8 cellular contexts compared by ENCODE assay signal in the genomic region with DNA sequence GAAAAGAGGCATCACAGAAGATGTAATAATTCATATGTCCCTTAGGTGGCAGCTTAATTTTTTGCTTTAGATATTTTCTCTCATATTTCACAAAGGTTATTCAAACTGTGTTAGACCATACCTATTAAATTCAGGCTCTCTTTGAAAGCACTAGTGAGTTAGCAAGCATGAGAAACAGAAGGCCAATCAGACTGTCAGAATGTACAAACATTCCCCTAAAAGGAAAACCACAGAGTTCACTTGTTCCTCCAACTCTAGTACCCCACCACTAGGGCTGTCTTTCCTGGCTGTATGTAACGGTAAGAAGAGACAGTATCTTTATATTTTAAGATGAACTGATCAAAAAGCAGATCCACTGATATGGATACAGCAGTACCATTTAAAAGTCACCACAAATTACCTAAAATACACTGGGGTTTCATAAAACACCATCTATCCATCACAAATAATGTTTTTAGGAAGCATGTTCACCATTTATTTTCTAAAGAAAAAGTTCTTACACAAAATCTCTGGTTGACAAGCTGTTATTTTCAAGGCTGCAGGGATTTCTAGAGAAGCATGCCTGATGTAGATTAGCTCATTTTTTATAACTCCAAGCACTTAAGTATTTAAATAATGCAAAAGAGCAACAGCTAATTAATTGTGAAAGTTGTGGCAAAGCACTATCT. TPM values are rescaled to one million over a fixed set of nuclear protein-coding genes. Genes with fewer than 3 reads are reported as not detected.
DNase-seq lines count a peak whose midpoint lies in the region; ATAC-seq and TF ChIP-seq lines count a peak whose summit lies in the region.

No MANE protein-coding gene starts in this region.

- H3K4me1 ChIP-seq in heart right ventricle (peaks cover 3 to 67% (median 60%) of the 10 kb centered on the region in 9 donors), SK-N-SH (ENCODE audit: control insufficient read depth in 1 of 2, insufficient read depth in 2 of 2, low read depth in 1 of 2, low read length in 1 of 2) (peaks cover 15 to 32% of the 10 kb centered on the region in 2 experiments; a peak in 3 of 4 replicates), mucosa of stomach (ENCODE audit: control insufficient read depth, insufficient read depth, low read length) (peaks cover 7% of the 10 kb centered on the region)

- peaks cover 46% of the 10 kb centered on the region for H4K20me1 ChIP-seq in SK-N-SH (ENCODE audit: insufficient read depth)

- H3K4me3 ChIP-seq in heart right ventricle (peak overlapping the region; percentile 67 to 92 (median 86)), SK-N-SH (ENCODE audit: low read depth in 2 of 2, low read length in 1 of 2) (peak overlapping the region; percentile 85 to 92), mucosa of stomach (ENCODE audit: low read length) (peak overlapping the region; percentile 1)

- DNase-seq in heart right ventricle (no peak), left ventricle myocardium superior (no peak), KG1 (lab: John Stamatoyannopoulos, UW) (peak; percentile 74), SK-N-SH (peak; percentile 46), activated gamma-delta T cell treated with Interleukin-2 at 50 U/mL for 16 hours (no peak)
- peak; percentile 27 for DNase-seq in effector CD4-positive, alpha-beta T cell

- ATAC-seq in heart right ventricle (no peak), left ventricle myocardium superior (no peak), GM21619 (IDR thresholded peaks at IDR 0.05; ENCODE audit: unreplicated experiment) (peak; percentile 42)

- H3K79me2 ChIP-seq in SK-N-SH (ENCODE audit: insufficient read depth) = peaks cover 84% of the 10 kb centered on the region

- TF ChIP-seq EP300 in SK-N-SH (IDR thresholded peaks at IDR 0.05; ENCODE audit: borderline replicate concordance in 1 of 2, low read depth in 1 of 2, low read length in 1 of 2) = no peak

- 0 to 3% methylated on average over 1 of the region's 1 CpG for WGBS in heart right ventricle, 2 donors
- 0% methylated on average over 1 of the region's 1 CpG for WGBS in SK-N-SH (ENCODE audit: low lambda C conversion rate)

- no peak for TF ChIP-seq RAD21 in SK-N-SH (IDR thresholded peaks at IDR 0.05; ENCODE audit: low read length)

- peak overlapping the region; percentile 91 for H3K9ac ChIP-seq in SK-N-SH
- H3K9ac ChIP-seq in mucosa of stomach (ENCODE audit: low read length) = peak overlapping the region; percentile 90

- no peak overlapping the region for H2AFZ ChIP-seq in SK-N-SH (ENCODE audit: low read depth)

- H3F3A ChIP-seq in SK-N-SH (replicated peaks; ENCODE audit: insufficient read depth) = peaks cover 29% of the 10 kb centered on the region

- POLR2A ChIA-PET in SK-N-SH (lab: Yijun Ruan, JAX) = no interaction called here

- H3K27ac ChIP-seq in heart right ventricle (peak overlapping the region in 9 of 10 donors; percentile 92 to 98 (median 94)), SK-N-SH (ENCODE audit: low read depth in 2 of 2, low read length in 1 of 2) (peak overlapping the region; percentile 82 to 94)

- H3K27me3 ChIP-seq in heart right ventricle (no peaks in the 10 kb centered on the region), SK-N-SH (ENCODE audit: insufficient read depth) (no peaks in the 10 kb centered on the region), mucosa of stomach (ENCODE audit: control insufficient read depth, insufficient read depth, low read length) (no peaks in the 10 kb centered on the region)

- H3K9me3 ChIP-seq in heart right ventricle (no peaks in the 10 kb centered on the region), SK-N-SH (no peaks in the 10 kb centered on the region), mucosa of stomach (ENCODE audit: control insufficient read depth, low read length) (no peaks in the 10 kb centered on the region)

- TF ChIP-seq CTCF in heart right ventricle (IDR thresholded peaks at IDR 0.05) (peak in 8 of 9 donors; percentile 6 to 60 (median 51)), SK-N-SH (IDR thresholded peaks at IDR 0.05) (peak; percentile 71)

- H3K36me3 ChIP-seq in heart right ventricle = peaks cover 0 to 42% (median 15%) of the 10 kb centered on the region in 9 donors
- peaks cover 39 to 46% of the 10 kb centered on the region in 2 experiments for H3K36me3 ChIP-seq in SK-N-SH (replicated peaks in 1 of 2; ENCODE audit: control insufficient read depth in 1 of 2, insufficient read depth in 2 of 2, low read length in 1 of 2)
- no peaks in the 10 kb centered on the region for H3K36me3 ChIP-seq in mucosa of stomach (ENCODE audit: control insufficient read depth, insufficient read depth, low read length)

- no peaks in the 10 kb centered on the region for H3K9me2 ChIP-seq in SK-N-SH

- H3K4me2 ChIP-seq in SK-N-SH = peak overlapping the region; percentile 83

- CTCF ChIA-PET in SK-N-SH (lab: Yijun Ruan, JAX) = interaction anchor here (0.7 to 2.7 kb wide), 31 partner anchors 8 to 952 kb away, joined by 3 to 20 read pairs (median 4); a partner anchor contains a TSS

- intact Hi-C loops in heart right ventricle (cut with DNase I) = loop anchor here in 4 of 10 donors (2.0 to 10.0 kb wide), 3 partner anchors 159 to 163 kb away; a partner anchor contains a TSS
- intact Hi-C loops in left ventricle myocardium superior (cut with micrococcal nuclease) = no loop called here

TF ChIP-seq in SK-N-SH, 30 proteins besides CTCF, POLR2A, EP300 and RAD21:
- no peak for TF ChIP-seq GATA2 (CRISPR knock-in tag; IDR thresholded peaks at IDR 0.05)
- TF ChIP-seq, protein P1, sequence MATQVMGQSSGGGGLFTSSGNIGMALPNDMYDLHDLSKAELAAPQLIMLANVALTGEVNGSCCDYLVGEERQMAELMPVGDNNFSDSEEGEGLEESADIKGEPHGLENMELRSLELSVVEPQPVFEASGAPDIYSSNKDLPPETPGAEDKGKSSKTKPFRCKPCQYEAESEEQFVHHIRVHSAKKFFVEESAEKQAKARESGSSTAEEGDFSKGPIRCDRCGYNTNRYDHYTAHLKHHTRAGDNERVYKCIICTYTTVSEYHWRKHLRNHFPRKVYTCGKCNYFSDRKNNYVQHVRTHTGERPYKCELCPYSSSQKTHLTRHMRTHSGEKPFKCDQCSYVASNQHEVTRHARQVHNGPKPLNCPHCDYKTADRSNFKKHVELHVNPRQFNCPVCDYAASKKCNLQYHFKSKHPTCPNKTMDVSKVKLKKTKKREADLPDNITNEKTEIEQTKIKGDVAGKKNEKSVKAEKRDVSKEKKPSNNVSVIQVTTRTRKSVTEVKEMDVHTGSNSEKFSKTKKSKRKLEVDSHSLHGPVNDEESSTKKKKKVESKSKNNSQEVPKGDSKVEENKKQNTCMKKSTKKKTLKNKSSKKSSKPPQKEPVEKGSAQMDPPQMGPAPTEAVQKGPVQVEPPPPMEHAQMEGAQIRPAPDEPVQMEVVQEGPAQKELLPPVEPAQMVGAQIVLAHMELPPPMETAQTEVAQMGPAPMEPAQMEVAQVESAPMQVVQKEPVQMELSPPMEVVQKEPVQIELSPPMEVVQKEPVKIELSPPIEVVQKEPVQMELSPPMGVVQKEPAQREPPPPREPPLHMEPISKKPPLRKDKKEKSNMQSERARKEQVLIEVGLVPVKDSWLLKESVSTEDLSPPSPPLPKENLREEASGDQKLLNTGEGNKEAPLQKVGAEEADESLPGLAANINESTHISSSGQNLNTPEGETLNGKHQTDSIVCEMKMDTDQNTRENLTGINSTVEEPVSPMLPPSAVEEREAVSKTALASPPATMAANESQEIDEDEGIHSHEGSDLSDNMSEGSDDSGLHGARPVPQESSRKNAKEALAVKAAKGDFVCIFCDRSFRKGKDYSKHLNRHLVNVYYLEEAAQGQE (IDR thresholded peaks at IDR 0.05; ENCODE audit: low read depth, low read length) = no peak
- TF ChIP-seq SMC3 (IDR thresholded peaks at IDR 0.05; ENCODE audit: low read depth, low read length) = no peak
- TF ChIP-seq, protein P2, sequence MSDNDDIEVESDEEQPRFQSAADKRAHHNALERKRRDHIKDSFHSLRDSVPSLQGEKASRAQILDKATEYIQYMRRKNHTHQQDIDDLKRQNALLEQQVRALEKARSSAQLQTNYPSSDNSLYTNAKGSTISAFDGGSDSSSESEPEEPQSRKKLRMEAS (IDR thresholded peaks at IDR 0.05; ENCODE audit: low read depth) = peak; percentile 24; the same call in 1 of the 2 replicates
- no peak for TF ChIP-seq SIN3A (IDR thresholded peaks at IDR 0.05; ENCODE audit: borderline replicate concordance, low read depth, low read length)
- TF ChIP-seq RCOR1 (IDR thresholded peaks at IDR 0.05; ENCODE audit: low read length) = no peak
- TF ChIP-seq GABPA (IDR thresholded peaks at IDR 0.05; ENCODE audit: low read depth) = no peak
- TF ChIP-seq POLR2AphosphoS5 (IDR thresholded peaks at IDR 0.05; ENCODE audit: low read depth, low read length) = peak; percentile 70; the same call in 1 of the 2 replicates
- no peak for TF ChIP-seq ELF1 (IDR thresholded peaks at IDR 0.05)
- no peak for TF ChIP-seq EZH2phosphoT487 (IDR thresholded peaks at IDR 0.05; ENCODE audit: borderline replicate concordance, low read depth)
- TF ChIP-seq FOXJ3 (CRISPR knock-in tag; IDR thresholded peaks at IDR 0.05) = no peak
- TF ChIP-seq JUND (IDR thresholded peaks at IDR 0.05) = no peak
- no peak for TF ChIP-seq TCF12 (IDR thresholded peaks at IDR 0.05)
- no peak for TF ChIP-seq YY1 (IDR thresholded peaks at IDR 0.05; ENCODE audit: low read depth)
- no peak for TF ChIP-seq TEAD4 (IDR thresholded peaks at IDR 0.05; ENCODE audit: borderline replicate concordance, insufficient read depth)
- no peak for TF ChIP-seq TAF1 (IDR thresholded peaks at IDR 0.05; ENCODE audit: borderline replicate concordance, low read depth, low read length)

RNA-seq across cellular contexts. Expression of a gene that starts 1.8 kb away (rescaled TPM):
- total RNA-seq in heart right ventricle (10 to 100 TPM; 23.8 to 60.2 (median 28.1) TPM), left ventricle myocardium superior (36.4 TPM)
- polyA plus RNA-seq in heart right ventricle (10 to 100 TPM; 42.4 to 57.8 TPM), SK-N-SH (2012; rRNA removed) (66.8 and 97.6 TPM in 2 replicates)
- polyA plus RNA-seq in SK-N-SH (2012; cell fraction: cytosol; rRNA removed) = 112 and 139 TPM in 2 replicates
- 20.6 and 46.8 TPM in 2 replicates for polyA plus RNA-seq in SK-N-SH (2012; cell fraction: nucleus; rRNA removed)

RNA-seq across cellular contexts. Expression of a gene that starts 19.3 kb away (rescaled TPM):
- total RNA-seq in heart right ventricle = not detected
- polyA plus RNA-seq in heart right ventricle = not detected
- not detected for total RNA-seq in left ventricle myocardium superior
- polyA plus RNA-seq in SK-N-SH (2012; rRNA removed) = not detected in 2 replicates
- polyA plus RNA-seq in SK-N-SH (2012; cell fraction: cytosol; rRNA removed) = not detected in 2 replicates
- not detected in 2 replicates for polyA plus RNA-seq in SK-N-SH (2012; cell fraction: nucleus; rRNA removed)

RNA-seq across cellular contexts. Expression of a gene that starts 43.6 kb away (rescaled TPM):
- total RNA-seq in heart right ventricle (10 to 100 TPM in 1 of 10 donors, 1 to 10 TPM in 9; 2.2 to 29.7 (median 5.0) TPM), left ventricle myocardium superior (5.8 TPM)
- polyA plus RNA-seq in heart right ventricle (1 to 10 TPM; 1.8 to 2.5 TPM), SK-N-SH (2012; rRNA removed) (2.0 and 6.0 TPM in 2 replicates)
- 2.7 and 2.8 TPM in 2 replicates for polyA plus RNA-seq in SK-N-SH (2012; cell fraction: cytosol; rRNA removed)
- 2.1 and 3.1 TPM in 2 replicates for polyA plus RNA-seq in SK-N-SH (2012; cell fraction: nucleus; rRNA removed)

Comparison
In these comparisons a context has a peak if more than half of its experiments do, and no peak if none do; other contexts are left out.
1. DNase-seq: peak in KG1 (single experiment), SK-N-SH (single experiment) and effector CD4-positive, alpha-beta T cell (single experiment); none in heart right ventricle (0 of 2), left ventricle myocardium superior (single experiment) and activated gamma-delta T cell treated with Interleukin-2 at 50 U/mL for 16 hours (single experiment).
2. H3K4me3 ChIP-seq: peak in every context shown above with its lines; median percentile 88 in SK-N-SH; 86 in heart right ventricle; 1 in mucosa of stomach.